In genomic region chr10:118845776-118846175, GRCh38 we compare ENCODE assay signal across 20 cellular contexts.
"Had no signal": no experiment of that assay in that cellular context is flagged by ENCODE, and none has a peak within 500 bp of the region (broad histone marks: within the 10 kb centered on the region; RNA-seq: fewer than 3 reads in every experiment).

No MANE protein-coding gene starts in this region.

- ATAC-seq: activated CD8-positive, alpha-beta T cell treated with anti-CD3 and anti-CD28 coated beads, Interleukin-2, amount 10 ng/mL, durations not matched to agents 7 days and 5 days; WTC11 had no signal

- H3K27ac Mint-ChIP-seq: activated CD8-positive, alpha-beta T cell treated with anti-CD3 and anti-CD28 coated beads, Interleukin-2, amount 10 ng/mL, durations not matched to agents 7 days and 5 days; activated naive CD8-positive, alpha-beta T cell; T-helper 1 cell treated with Interleukin-12 subunit alpha and Interleukin-12 subunit beta and Interleukin-4 antibody, amounts not matched to agents 30 μg/mL and 1 μg/mL, for 36 hours; WTC11 had no signal

- H3K9me3 Mint-ChIP-seq: T-helper 1 cell treated with Interleukin-12 subunit alpha and Interleukin-12 subunit beta and Interleukin-4 antibody, amounts not matched to agents 30 μg/mL and 1 μg/mL, for 36 hours; WTC11 had no signal

- H3K36me3 Mint-ChIP-seq: activated naive CD8-positive, alpha-beta T cell; WTC11 had no signal

- H3K4me3 Mint-ChIP-seq: activated CD8-positive, alpha-beta T cell treated with anti-CD3 and anti-CD28 coated beads, Interleukin-2, amount 10 ng/mL, durations not matched to agents 7 days and 5 days; activated naive CD8-positive, alpha-beta T cell; T-helper 1 cell treated with Interleukin-12 subunit alpha and Interleukin-12 subunit beta and Interleukin-4 antibody, amounts not matched to agents 30 μg/mL and 1 μg/mL, for 36 hours; WTC11 had no signal

- DNase-seq: activated CD4-positive, alpha-beta T cell treated with anti-CD3 and anti-CD28 coated beads for 48 hours; activated CD4-positive, alpha-beta T cell treated with anti-CD3 and anti-CD28 coated beads, Interleukin-2, amount 50 U/mL, for 4 hours; activated CD4-positive, CD25-positive, alpha-beta regulatory T cell treated with anti-CD3 and anti-CD28 coated beads, Interleukin-2, amount 50 U/mL, for 72 hours; activated CD8-positive, alpha-beta memory T cell treated with anti-CD3 and anti-CD28 coated beads, Interleukin-2, amount 50 U/mL, for 48 hours; activated CD8-positive, alpha-beta T cell treated with anti-CD3 and anti-CD28 coated beads, Interleukin-2, amount 10 ng/mL, durations not matched to agents 7 days and 5 days; activated effector memory CD4-positive, alpha-beta T cell treated with anti-CD3 and anti-CD28 coated beads, Interleukin-2, amount 50 U/mL, for 16 hours; activated naive CD4-positive, alpha-beta T cell treated with Interleukin-2 at 50 U/mL for 16 hours; activated T-cell treated with anti-CD3 and anti-CD28 coated beads, Interleukin-2, amount 50 U/mL, for 1 hour; central memory CD4-positive, alpha-beta T cell; KG1; NCI-H1092; NCI-H2029; NCI-H2107; NCI-H510A treated with DMSO at 0.1 percent for 48 hours; NCI-H69; NK-92 treated with Interleukin-12 subunit alpha and Interleukin-12 subunit beta, amount 100 ng/mL, for 24 hours; SHP77 treated with DMSO at 0.1 percent for 48 hours had no signal
